ENCODE assay signal across 17 cellular contexts in genomic region chr6:53109612-53110011, GRCh38. TPM values are rescaled to one million over a fixed set of nuclear protein-coding genes. Genes with fewer than 3 reads are reported as not detected.
DNase-seq lines count a peak whose midpoint lies in the region; ATAC-seq and TF ChIP-seq lines count a peak whose summit lies in the region.
"Had no signal": no experiment of that assay in that cellular context is flagged by ENCODE, and none has a peak within 500 bp of the region (broad histone marks: within the 10 kb centered on the region; RNA-seq: fewer than 3 reads in every experiment).

No MANE protein-coding gene starts in this region.

- intact Hi-C loops in MCF 10A (cut with micrococcal nuclease) = no loop called here

- DNase-seq in NCI-H2107 treated with DMSO at 0.1 percent for 48 hours (lab: John Stamatoyannopoulos, UW; ENCODE audit: unreplicated experiment) (no peak), WTC11 (ENCODE audit: low spot score) (no peak), GDM1 (lab: John Stamatoyannopoulos, UW) (no peak), MCF 10A (ENCODE audit: unreplicated experiment) (no peak)
- DNase-seq: activated CD8-positive, alpha-beta memory T cell treated with anti-CD3 and anti-CD28 coated beads, Interleukin-2, amount 50 U/mL, for 48 hours; activated naive CD4-positive, alpha-beta T cell treated with anti-CD3 and anti-CD28 coated beads, Interleukin-2, amount 50 U/mL, for 16 hours; GF-D8; NCI-H187 treated with DMSO at 0.1 percent for 48 hours; NCI-H526 treated with DMSO at 0.1 percent for 48 hours; posterior cingulate gyrus; stimulated activated CD4-positive, alpha-beta T cell treated with anti-CD3 and anti-CD28 coated beads, Interleukin-12 subunit alpha, Interleukin-12 subunit beta, amount 100 ng/mL, for 4 hours had no signal

- H3K4me1 Mint-ChIP-seq in WTC11 (peaks cover 2% of the 10 kb centered on the region; the same call in 1 of the 2 replicates), MCF 10A (ENCODE audit: insufficient read depth, unreplicated experiment) (peaks cover 31% of the 10 kb centered on the region)

- CTCF ChIA-PET in WTC11 (lab: Charles Lee) = interaction anchor here (0.6 kb wide), 1 partner anchor 64 kb away, joined by 3 read pairs; no protein-coding TSS in a partner anchor
- CTCF ChIA-PET in MCF 10A (lab: Yijun Ruan, JAX) = no interaction called here

- ATAC-seq in GM18520 (IDR thresholded peaks at IDR 0.05; ENCODE audit: unreplicated experiment) (peak; percentile 55), GM19467 (IDR thresholded peaks at IDR 0.05; ENCODE audit: unreplicated experiment) (peak; percentile 60), HG02884 (IDR thresholded peaks at IDR 0.05; ENCODE audit: unreplicated experiment) (peak; percentile 56), HG03521 (IDR thresholded peaks at IDR 0.05; ENCODE audit: unreplicated experiment) (peak; percentile 81), WTC11 (no peak)
- ATAC-seq: HCT116, left lobe of liver had no signal

- no peaks in the 10 kb centered on the region for H3K36me3 Mint-ChIP-seq in WTC11
- no peaks in the 10 kb centered on the region for H3K36me3 Mint-ChIP-seq in MCF 10A (ENCODE audit: insufficient read depth, unreplicated experiment)

- H3K9me3 Mint-ChIP-seq in WTC11 (peaks cover 6% of the 10 kb centered on the region; the same call in 1 of the 2 replicates), MCF 10A (ENCODE audit: unreplicated experiment) (no peaks in the 10 kb centered on the region)

- no TSS peak for BruUV-seq in MCF 10A (replicated peaks; lab: Mats Ljungman, UMichigan)

- H3K27ac Mint-ChIP-seq in WTC11 (no peak overlapping the region), MCF 10A (ENCODE audit: low read depth, unreplicated experiment) (no peak overlapping the region)

- no peak for TF ChIP-seq CTCF in WTC11 (IDR thresholded peaks at IDR 0.05)
- TF ChIP-seq CTCF in MCF 10A (IDR thresholded peaks at IDR 0.05; ENCODE audit: unreplicated experiment) = no peak

- POLR2A ChIA-PET in WTC11 (lab: Charles Lee) = no interaction called here
- POLR2A ChIA-PET in MCF 10A (lab: Yijun Ruan, JAX) = no interaction called here

- H3K4me3 Mint-ChIP-seq in WTC11 (no peak overlapping the region), MCF 10A (ENCODE audit: unreplicated experiment) (no peak overlapping the region)

- H3K27me3 Mint-ChIP-seq in WTC11 (ENCODE audit: low read depth) (no peaks in the 10 kb centered on the region; the same call in 1 of the 2 replicates), MCF 10A (ENCODE audit: insufficient read depth, unreplicated experiment) (no peaks in the 10 kb centered on the region)

TF ChIP-seq in WTC11, 78 proteins besides CTCF, POLR2A, EP300 and RAD21:
- TF ChIP-seq USF2 (CRISPR knock-in tag; IDR thresholded peaks at IDR 0.05) = no peak
- TF ChIP-seq ZSCAN18 (CRISPR knock-in tag; IDR thresholded peaks at IDR 0.05) = no peak
- TF ChIP-seq PRRX2 (CRISPR knock-in tag; IDR thresholded peaks at IDR 0.05) = no peak
- no peak for TF ChIP-seq ZNF425 (CRISPR knock-in tag; conservative IDR thresholded peaks at IDR 0.05)
- no peak for TF ChIP-seq ZBTB21 (CRISPR knock-in tag; IDR thresholded peaks at IDR 0.05; ENCODE audit: borderline replicate concordance)
- no peak for TF ChIP-seq ZBTB43 (CRISPR knock-in tag; IDR thresholded peaks at IDR 0.05)
- TF ChIP-seq MXD4 (CRISPR knock-in tag; IDR thresholded peaks at IDR 0.05; ENCODE audit: borderline replicate concordance) = no peak
- no peak for TF ChIP-seq RORB (CRISPR knock-in tag; IDR thresholded peaks at IDR 0.05)
- TF ChIP-seq ETV6 (CRISPR knock-in tag; IDR thresholded peaks at IDR 0.05) = no peak
- TF ChIP-seq PRDM15 (CRISPR knock-in tag; IDR thresholded peaks at IDR 0.05) = no peak
- TF ChIP-seq ZNF396 (CRISPR knock-in tag; IDR thresholded peaks at IDR 0.05; ENCODE audit: borderline replicate concordance) = no peak
- TF ChIP-seq SOX15 (CRISPR knock-in tag; IDR thresholded peaks at IDR 0.05) = no peak
- TF ChIP-seq NFE2L1 (CRISPR knock-in tag; IDR thresholded peaks at IDR 0.05) = no peak
- TF ChIP-seq EMX1 (CRISPR knock-in tag; IDR thresholded peaks at IDR 0.05) = no peak

RNA-seq across cellular contexts. Expression of gene GCM1, which starts 39.0 kb away (rescaled TPM):
- total RNA-seq in WTC11 (2021) (0.09 TPM in 1 of 3 replicates, not detected in the others), MCF 10A (2022) (not detected in 2 replicates)
- total RNA-seq: left lobe of liver had no signal

RNA-seq across cellular contexts. Expression of gene FBXO9, which starts 44.4 kb away (rescaled TPM):
- total RNA-seq in WTC11 (2021) (44.5 to 54.4 TPM (median 48.1 TPM) in 3 replicates), MCF 10A (2022) (54.4 and 63.6 TPM in 2 replicates)

RNA-seq across cellular contexts. Expression of gene CILK1, which starts 48.0 kb away (rescaled TPM):
- total RNA-seq in WTC11 (2021) = 7.7 to 8.7 TPM (median 8.2 TPM) in 3 replicates
- total RNA-seq in MCF 10A (2022) = 4.4 and 5.3 TPM in 2 replicates
